In genomic region chr3:38343797-38344594, GRCh38 we compare ENCODE assay signal across 1 cellular context.
TF ChIP-seq lines count a peak whose summit lies in the region.

No MANE protein-coding gene starts in this region.

TF ChIP-seq in K562, 482 proteins besides CTCF, POLR2A, EP300 and RAD21:
- TF ChIP-seq LEF1 (IDR thresholded peaks at IDR 0.05) (0 out of 2 replicates have a peak, but pooled peaks have one; percentile 9), KLF1 (tag; IDR thresholded peaks at IDR 0.05) (no peak), DPF2 (IDR thresholded peaks at IDR 0.05) (0 out of 2 replicates have a peak, but pooled peaks have one; percentile 14), C11orf30 (IDR thresholded peaks at IDR 0.05; ENCODE audit: low read depth) (peak; percentile 57), ZNF316 (IDR thresholded peaks at IDR 0.05) (peak; percentile 76), NFE2 (IDR thresholded peaks at IDR 0.05; ENCODE audit: low read depth) (peak; percentile 50), JUND (IDR thresholded peaks at IDR 0.05; ENCODE audit: borderline replicate concordance, low read depth, low read length) (peak; percentile 20; the same call in 1 of the 2 replicates), JUND (tag; IDR thresholded peaks at IDR 0.05; ENCODE audit: borderline replicate concordance, low read depth, low read length) (no peak), PCBP1 (IDR thresholded peaks at IDR 0.05; ENCODE audit: low read depth, low read length, poor library complexity, severe bottlenecking) (no peak)
